Comparison of ENCODE assay signal across 12 cellular contexts in the genomic region with DNA sequence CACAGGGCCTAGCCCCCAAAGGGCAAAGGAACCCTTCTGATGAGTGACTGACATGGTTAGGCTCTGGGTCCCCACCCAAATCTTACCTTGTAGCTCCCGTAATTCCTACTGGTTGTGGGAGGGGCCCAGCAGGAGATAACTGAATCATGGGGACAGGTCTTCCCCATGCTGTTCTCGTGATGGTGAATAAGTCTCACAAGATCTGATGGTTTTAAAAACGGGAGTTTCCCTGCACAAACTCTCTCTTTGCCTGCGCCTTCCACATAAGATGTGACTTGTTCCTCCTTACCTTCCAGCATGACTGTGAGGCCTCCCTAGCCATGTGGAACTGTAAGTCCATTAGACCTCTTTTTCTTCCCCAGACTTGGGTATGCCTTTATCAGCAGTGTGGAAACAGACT. TPM values are rescaled to one million over a fixed set of nuclear protein-coding genes. Genes with fewer than 3 reads are reported as not detected.
DNase-seq lines count a peak whose midpoint lies in the region; ATAC-seq and TF ChIP-seq lines count a peak whose summit lies in the region.
"Had no signal": no experiment of that assay in that cellular context is flagged by ENCODE, and none has a peak within 500 bp of the region (broad histone marks: within the 10 kb centered on the region; RNA-seq: fewer than 3 reads in every experiment).

No MANE protein-coding gene starts in this region.

- intact Hi-C loops in A673 (cut with micrococcal nuclease; ENCODE audit: unreplicated experiment) (no loop called here), PC-3 (cut with micrococcal nuclease) (loop anchor here (2.0 kb wide), 1 partner anchor 16 kb away; no protein-coding TSS in a partner anchor)

- H3K27me3 Mint-ChIP-seq in nephron progenitor cell (ENCODE audit: low read depth, poor library complexity), result no peaks in the 10 kb centered on the region
- H3K27me3 Mint-ChIP-seq: activated naive CD4-positive, alpha-beta T cell treated with anti-CD3 and anti-CD28 coated beads, Interleukin-2, amount 50 U/mL, for 24 hours had no signal

- H3K4me1 ChIP-seq in A673 (ENCODE audit: insufficient read depth, low read length, poor library complexity, severe bottlenecking), result peaks cover 28% of the 10 kb centered on the region
- H3K4me1 ChIP-seq in PC-3 (ENCODE audit: insufficient read depth, low read length), result peaks cover 33% of the 10 kb centered on the region

- peaks cover 10% of the 10 kb centered on the region for H3K4me1 Mint-ChIP-seq in nephron progenitor cell

- H3K27me3 ChIP-seq in A673 (replicated peaks; ENCODE audit: insufficient read depth, low read depth, low read length, poor library complexity) (no peaks in the 10 kb centered on the region), PC-3 (ENCODE audit: low read length) (no peaks in the 10 kb centered on the region)

- H2AFZ ChIP-seq in PC-3 (ENCODE audit: low read length), result no peak overlapping the region

- H3K9ac ChIP-seq in PC-3 (ENCODE audit: low read length), result peak overlapping the region; percentile 32; the same call in 1 of the 2 replicates

- POLR2A ChIA-PET in A673 (lab: Charles Lee; ENCODE audit: low non-redundant PET), result no interaction called here
- POLR2A ChIA-PET in PC-3 (lab: Charles Lee; ENCODE audit: unreplicated experiment), result interaction anchor here (0.5 kb wide), 1 partner anchor 51 kb away, joined by 3 read pairs; no protein-coding TSS in a partner anchor

- H3K27ac ChIP-seq in A673 (ENCODE audit: low read depth, low read length, poor library complexity, severe bottlenecking) (no peak overlapping the region), PC-3 (ENCODE audit: low read length) (peak overlapping the region; percentile 91)

- H3K36me3 Mint-ChIP-seq in nephron progenitor cell (ENCODE audit: low read depth), result peaks cover 39% of the 10 kb centered on the region

- peak overlapping the region; percentile 43; the same call in 1 of the 2 replicates for H3K4me2 ChIP-seq in PC-3 (ENCODE audit: low read length)

- H3K9me3 ChIP-seq in A673 (ENCODE audit: low read depth, low read length, poor library complexity, severe bottlenecking) (no peaks in the 10 kb centered on the region), PC-3 (ENCODE audit: low read length) (no peaks in the 10 kb centered on the region)

- no peaks in the 10 kb centered on the region for H3K9me3 Mint-ChIP-seq in nephron progenitor cell
- H3K9me3 Mint-ChIP-seq: activated naive CD4-positive, alpha-beta T cell treated with anti-CD3 and anti-CD28 coated beads, Interleukin-2, amount 50 U/mL, for 24 hours; T-helper 1 cell treated with Interleukin-12 subunit alpha and Interleukin-12 subunit beta and Interleukin-4 antibody, amounts not matched to agents 30 μg/mL and 1 μg/mL, for 36 hours had no signal

- BruUV-seq in A673 (replicated peaks; lab: Mats Ljungman, UMichigan), result TSS peak; percentile 12
- BruUV-seq in PC-3 (replicated peaks; lab: Mats Ljungman, UMichigan), result TSS peak; percentile 14

- H3K36me3 ChIP-seq in A673 (ENCODE audit: insufficient read depth, low read length, poor library complexity, severe bottlenecking) (peaks cover 14% of the 10 kb centered on the region), PC-3 (ENCODE audit: low read depth, low read length) (peaks cover 81% of the 10 kb centered on the region)

- peaks cover 57% of the 10 kb centered on the region for H3K79me2 ChIP-seq in PC-3 (ENCODE audit: low read length)

- H3K4me3 Mint-ChIP-seq in nephron progenitor cell, result no peak overlapping the region
- H3K4me3 Mint-ChIP-seq: activated naive CD4-positive, alpha-beta T cell treated with anti-CD3 and anti-CD28 coated beads, Interleukin-2, amount 50 U/mL, for 24 hours; T-helper 1 cell treated with Interleukin-12 subunit alpha and Interleukin-12 subunit beta and Interleukin-4 antibody, amounts not matched to agents 30 μg/mL and 1 μg/mL, for 36 hours had no signal

- no peak for ATAC-seq in PC-3
- no peak for ATAC-seq in HG02970 (IDR thresholded peaks at IDR 0.05; ENCODE audit: low FRiP score, unreplicated experiment)
- ATAC-seq in GM18505 (IDR thresholded peaks at IDR 0.05; ENCODE audit: unreplicated experiment), result no peak

- DNase-seq in A673 (ENCODE audit: low spot score) (no peak), PC-3 (no peak), epithelial cell of esophagus (ENCODE audit: low read depth) (peak; percentile 46), nephron progenitor cell (no peak), NCI-H526 (lab: John Stamatoyannopoulos, UW) (no peak), NCI-H1092 treated with DMSO at 0.1 percent for 48 hours (lab: John Stamatoyannopoulos, UW) (no peak)
- DNase-seq: stimulated activated CD4-positive, alpha-beta T cell treated with anti-CD3 and anti-CD28 coated beads, Interleukin-1b, Interleukin-23, amount 100 ng/mL, for 48 hours had no signal

- peak overlapping the region; percentile 94 for H3K27ac Mint-ChIP-seq in nephron progenitor cell
- H3K27ac Mint-ChIP-seq: T-helper 1 cell treated with Interleukin-12 subunit alpha and Interleukin-12 subunit beta and Interleukin-4 antibody, amounts not matched to agents 30 μg/mL and 1 μg/mL, for 36 hours had no signal

- H3K9me2 ChIP-seq in PC-3 (replicated peaks; ENCODE audit: low read length), result no peaks in the 10 kb centered on the region

- no peak for TF ChIP-seq POLR2A in GM18505 (IDR thresholded peaks at IDR 0.05; ENCODE audit: borderline replicate concordance, extremely low read depth, insufficient read depth, insufficient read length)

- peaks cover 11% of the 10 kb centered on the region for H3F3A ChIP-seq in PC-3 (ENCODE audit: low read length, unreplicated experiment)

- CTCF ChIA-PET in A673 (lab: Charles Lee), result no interaction called here
- CTCF ChIA-PET in PC-3 (lab: Charles Lee), result no interaction called here

- H3K4me3 ChIP-seq in A673 (ENCODE audit: low read depth, low read length, poor library complexity, severe bottlenecking), result no peak overlapping the region
- H3K4me3 ChIP-seq in PC-3 (ENCODE audit: low read length), result no peak overlapping the region
- H3K4me3 ChIP-seq in epithelial cell of esophagus (ENCODE audit: low read length), result no peak overlapping the region
- H3K4me3 ChIP-seq: coronary artery had no signal

- TF ChIP-seq CTCF in A673 (conservative IDR thresholded peaks at IDR 0.05; ENCODE audit: low read depth, low read length) (no peak), PC-3 (conservative IDR thresholded peaks at IDR 0.05; ENCODE audit: low read depth, low read length) (no peak), epithelial cell of esophagus (IDR thresholded peaks at IDR 0.05; ENCODE audit: insufficient read depth, low read depth, low read length, missing control alignments) (no peak), nephron progenitor cell (IDR thresholded peaks at IDR 0.05) (no peak)

- H4K20me1 ChIP-seq in PC-3 (ENCODE audit: low read length), result peaks cover 28% of the 10 kb centered on the region

RNA-seq across cellular contexts. Expression of gene TKT, which starts 16.9 kb away (rescaled TPM):
- total RNA-seq in A673 (2021) (186 and 196 TPM in 2 replicates), PC-3 (2014; rRNA removed) (380 and 486 TPM in 2 replicates)
